In genomic region chr16:87570938-87571867, GRCh38 we compare ENCODE assay signal across 9 cellular contexts. TPM values are rescaled to one million over a fixed set of nuclear protein-coding genes. Genes with fewer than 3 reads are reported as not detected.
A peak's percentile ranks its signal among the peaks of the same experiment; 100 is the strongest.
DNase-seq lines count a peak whose midpoint lies in the region; ATAC-seq and TF ChIP-seq lines count a peak whose summit lies in the region.
"Had no signal": no experiment of that assay in that cellular context is flagged by ENCODE, and none has a peak within 500 bp of the region (broad histone marks: within the 10 kb centered on the region; RNA-seq: fewer than 3 reads in every experiment).

No MANE protein-coding gene starts in this region.

- no peaks in the 10 kb centered on the region for H3K79me2 ChIP-seq in PC-9 (ENCODE audit: low read depth)

- H3K27ac ChIP-seq in PC-9 (no peak overlapping the region), esophagus muscularis mucosa (replicated peaks in 1 of 4) (peak overlapping the region; percentile 46 to 58 (median 52))

- intact Hi-C loops in activated CD4-positive, alpha-beta T cell treated with anti-CD3 and anti-CD28 coated beads, Interleukin-2, amount 10 ng/mL, durations not matched to agents 24 days and 14 days (cut with micrococcal nuclease) = no loop called here
- intact Hi-C loops in PC-9 (cut with micrococcal nuclease; ENCODE audit: unreplicated experiment) = loop anchor here (5.0 to 10.0 kb wide), 2 partner anchors 106 to 154 kb away; no protein-coding TSS in a partner anchor
- intact Hi-C loops in esophagus muscularis mucosa (cut with DNase I) = no loop called here

- H3K36me3 ChIP-seq in PC-9 (ENCODE audit: low read depth) (no peaks in the 10 kb centered on the region), esophagus muscularis mucosa (no peaks in the 10 kb centered on the region)

- H3K4me2 ChIP-seq in PC-9 = no peak overlapping the region

- CTCF ChIA-PET in PC-9 (lab: Charles Lee) = interaction anchor here (0.6 to 1.5 kb wide), 4 partner anchors 11 to 155 kb away, joined by 3 to 7 read pairs (median 5); no protein-coding TSS in a partner anchor

- H3K4me1 Mint-ChIP-seq in activated CD4-positive, alpha-beta T cell treated with anti-CD3 and anti-CD28 coated beads, Interleukin-2, amount 10 ng/mL, durations not matched to agents 24 days and 14 days = no peaks in the 10 kb centered on the region
- H3K4me1 Mint-ChIP-seq in osteocyte (ENCODE audit: unreplicated experiment) = peaks cover 43% of the 10 kb centered on the region

- no peak overlapping the region for H3K27ac Mint-ChIP-seq in activated CD4-positive, alpha-beta T cell treated with anti-CD3 and anti-CD28 coated beads, Interleukin-2, amount 10 ng/mL, durations not matched to agents 24 days and 14 days
- H3K27ac Mint-ChIP-seq in osteocyte (ENCODE audit: unreplicated experiment) = peak overlapping the region; percentile 87

- TF ChIP-seq CTCF in PC-9 (conservative IDR thresholded peaks at IDR 0.05) = peak; percentile 63
- peak; percentile 13 to 52 (median 28) for TF ChIP-seq CTCF in esophagus muscularis mucosa (IDR thresholded peaks at IDR 0.05)
- TF ChIP-seq CTCF in osteocyte (IDR thresholded peaks at IDR 0.05) = peak; percentile 50

- H3K36me3 Mint-ChIP-seq in activated CD4-positive, alpha-beta T cell treated with anti-CD3 and anti-CD28 coated beads, Interleukin-2, amount 10 ng/mL, durations not matched to agents 24 days and 14 days (ENCODE audit: low read depth) = no peaks in the 10 kb centered on the region
- no peaks in the 10 kb centered on the region for H3K36me3 Mint-ChIP-seq in osteocyte (ENCODE audit: unreplicated experiment)

- H3K9me2 ChIP-seq in PC-9 (ENCODE audit: insufficient read depth) = no peaks in the 10 kb centered on the region

- no peak overlapping the region for H2AFZ ChIP-seq in PC-9

- no peak for TF ChIP-seq POLR2A in esophagus muscularis mucosa (IDR thresholded peaks at IDR 0.05; ENCODE audit: low read depth)

- H3K4me1 ChIP-seq in PC-9 (replicated peaks; ENCODE audit: insufficient read depth) (no peaks in the 10 kb centered on the region), esophagus muscularis mucosa (peaks cover 6 to 30% (median 26%) of the 10 kb centered on the region in 4 donors)

- H3K4me3 Mint-ChIP-seq in activated CD4-positive, alpha-beta T cell treated with anti-CD3 and anti-CD28 coated beads, Interleukin-2, amount 10 ng/mL, durations not matched to agents 24 days and 14 days = no peak overlapping the region
- H3K4me3 Mint-ChIP-seq in osteocyte (ENCODE audit: unreplicated experiment) = no peak overlapping the region
- H3K4me3 Mint-ChIP-seq: activated T-cell treated with anti-CD3 and anti-CD28 coated beads, Interleukin-2, amount 50 U/mL, for 4 hours had no signal

- H3K27me3 ChIP-seq in PC-9 (ENCODE audit: insufficient read depth, low read depth) (peaks cover 72% of the 10 kb centered on the region), esophagus muscularis mucosa (peaks cover 0 to 4% (median 0%) of the 10 kb centered on the region in 4 donors)

- H3K27me3 Mint-ChIP-seq in activated CD4-positive, alpha-beta T cell treated with anti-CD3 and anti-CD28 coated beads, Interleukin-2, amount 10 ng/mL, durations not matched to agents 24 days and 14 days = peaks cover 3% of the 10 kb centered on the region
- H3K27me3 Mint-ChIP-seq in osteocyte (ENCODE audit: unreplicated experiment) = no peaks in the 10 kb centered on the region

- POLR2A ChIA-PET in PC-9 (lab: Charles Lee; ENCODE audit: unreplicated experiment) = interaction anchor here (0.6 kb wide), 1 partner anchor 89 kb away, joined by 4 read pairs; no protein-coding TSS in a partner anchor

- H3K9me3 ChIP-seq in PC-9 (ENCODE audit: insufficient read depth, low read depth) = no peaks in the 10 kb centered on the region; the same call in 1 of the 2 replicates
- no peaks in the 10 kb centered on the region for H3K9me3 ChIP-seq in esophagus muscularis mucosa

- H3F3A ChIP-seq in PC-9 (ENCODE audit: insufficient read depth, low read depth) = no peaks in the 10 kb centered on the region

- no TSS peak for BruUV-seq in PC-9 (replicated peaks; lab: Mats Ljungman, UMichigan)

- WGBS in esophagus muscularis mucosa = 47% methylated on average over 21 of the region's 24 CpGs

- peak; percentile 61 for DNase-seq in activated CD4-positive, alpha-beta T cell treated with anti-CD3 and anti-CD28 coated beads, Interleukin-2, amount 10 ng/mL, durations not matched to agents 24 days and 14 days
- DNase-seq in activated CD4-positive, alpha-beta T cell treated with anti-CD3 and anti-CD28 coated beads for 4 hours = no peak
- peak; percentile 36 to 58 for DNase-seq in PC-9
- DNase-seq in esophagus muscularis mucosa (ENCODE audit: extremely low spot score) = no peak
- DNase-seq in osteocyte (ENCODE audit: extremely low spot score, unreplicated experiment) = no peak
- DNase-seq: activated T-cell treated with anti-CD3 and anti-CD28 coated beads, Interleukin-2, amount 50 U/mL, for 4 hours had no signal

- TF ChIP-seq EP300 in esophagus muscularis mucosa (IDR thresholded peaks at IDR 0.05) = no peak

- no peaks in the 10 kb centered on the region for H4K20me1 ChIP-seq in PC-9 (ENCODE audit: insufficient read depth)

- H3K4me3 ChIP-seq in PC-9 = no peak overlapping the region
- no peak overlapping the region for H3K4me3 ChIP-seq in esophagus muscularis mucosa

- no peaks in the 10 kb centered on the region for H3K9me3 Mint-ChIP-seq in activated CD4-positive, alpha-beta T cell treated with anti-CD3 and anti-CD28 coated beads, Interleukin-2, amount 10 ng/mL, durations not matched to agents 24 days and 14 days
- no peaks in the 10 kb centered on the region for H3K9me3 Mint-ChIP-seq in osteocyte (ENCODE audit: unreplicated experiment)
- H3K9me3 Mint-ChIP-seq: activated T-cell treated with anti-CD3 and anti-CD28 coated beads, Interleukin-2, amount 50 U/mL, for 4 hours had no signal

- ATAC-seq in HG03097 (IDR thresholded peaks at IDR 0.05; ENCODE audit: low FRiP score, unreplicated experiment) = no peak
- no peak for ATAC-seq in HG02610 (IDR thresholded peaks at IDR 0.05; ENCODE audit: unreplicated experiment)
- ATAC-seq in GM19035 (IDR thresholded peaks at IDR 0.05; ENCODE audit: unreplicated experiment) = no peak

RNA-seq across cellular contexts. Expression of gene JPH3, which starts 31.1 kb away (rescaled TPM):
- total RNA-seq in activated CD4-positive, alpha-beta T cell treated with anti-CD3 and anti-CD28 coated beads, Interleukin-2, amount 10 ng/mL, durations not matched to agents 24 days and 14 days = 0.19 TPM in 1 of 2 replicates, not detected in the other
- not detected in 2 replicates for total RNA-seq in PC-9 (2021)
- 1 to 10 TPM in 1 of 4 donors, under 1 TPM in 3; 0.42 to 2.2 (median 0.54) TPM for total RNA-seq in esophagus muscularis mucosa
- total RNA-seq in osteocyte = 2.6 and 3.1 TPM in 2 replicates
- total RNA-seq: activated T-cell treated with anti-CD3 and anti-CD28 coated beads, Interleukin-2, amount 50 U/mL, for 4 hours had no signal

Comparison
In these comparisons a context has a peak if more than half of its experiments do, and no peak if none do; other contexts are left out.
1. DNase-seq: peak in activated CD4-positive, alpha-beta T cell treated with anti-CD3 and anti-CD28 coated beads, Interleukin-2, amount 10 ng/mL, durations not matched to agents 24 days and 14 days (single experiment) and PC-9 (2 of 2); none in activated CD4-positive, alpha-beta T cell treated with anti-CD3 and anti-CD28 coated beads for 4 hours (0 of 2), esophagus muscularis mucosa (single experiment) and osteocyte (single experiment).
2. Peak in every context shown above with its lines, with median percentiles within 50 percentile points of each other: CTCF ChIP-seq.